In the genomic region with DNA sequence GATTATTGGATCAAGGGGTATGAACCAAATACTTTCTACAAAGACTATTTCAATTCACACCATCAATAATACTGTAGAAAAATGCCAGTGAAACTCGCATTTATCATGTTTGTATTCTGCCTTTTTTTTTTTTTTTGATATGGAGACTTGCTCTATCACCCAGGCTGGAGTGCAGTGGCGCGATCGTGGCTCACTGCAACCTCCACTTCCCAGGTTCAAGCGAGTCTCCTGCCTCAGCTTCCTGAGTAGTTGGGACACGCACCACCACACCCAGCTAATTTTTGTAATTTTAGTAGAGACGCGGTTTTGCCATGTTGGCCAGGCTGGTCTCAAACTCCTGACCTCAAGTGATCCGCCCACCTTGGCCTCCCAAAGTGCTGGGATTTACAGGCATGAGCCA, we compare ENCODE assay signal across 5 cellular contexts. TPM values are rescaled to one million over a fixed set of nuclear protein-coding genes. Genes with fewer than 3 reads are reported as not detected.
"Had no signal": no experiment of that assay in that cellular context is flagged by ENCODE, and none has a peak within 500 bp of the region (broad histone marks: within the 10 kb centered on the region; RNA-seq: fewer than 3 reads in every experiment).

No MANE protein-coding gene starts in this region.

RNA-seq across cellular contexts. Expression of a gene that starts 56.4 kb away (rescaled TPM):
- total RNA-seq: kidney epithelial cell, natural killer cell, neural crest cell, osteocyte had no signal
- polyA plus RNA-seq: smooth muscle cell had no signal
